Comparison of ENCODE assay signal across 30 cellular contexts in genomic region chr1:167940264-167940663, GRCh38. TPM values are rescaled to one million over a fixed set of nuclear protein-coding genes. Genes with fewer than 3 reads are reported as not detected.
"Had no signal": no experiment of that assay in that cellular context is flagged by ENCODE, and none has a peak within 500 bp of the region (broad histone marks: within the 10 kb centered on the region; RNA-seq: fewer than 3 reads in every experiment).

No MANE protein-coding gene starts in this region.

- H3K27ac Mint-ChIP-seq: natural killer cell; nephron progenitor cell; stimulated activated memory B cell treated with anti-CD40 and anti-IgM and Interleukin-4, amounts not matched to agents 10 μg/mL and 1 μg/mL and 100 μg/mL, for 72 hours; stimulated activated naive CD8-positive, alpha-beta T cell treated with anti-CD3 and anti-CD28 coated beads, Interleukin-15, amount 100 ng/mL, for 72 hours; type B pancreatic cell had no signal

- DNase-seq: naive thymus-derived CD4-positive, alpha-beta T cell; natural killer cell; nephron progenitor cell; nucleus accumbens; pancreas; right cardiac atrium; spleen; stimulated activated CD4-positive, alpha-beta T cell treated with anti-CD3 and anti-CD28 coated beads, Interleukin-12 subunit alpha, Interleukin-12 subunit beta, amount 100 ng/mL, for 4 hours; stimulated activated CD4-positive, alpha-beta T cell treated with anti-CD3 and anti-CD28 coated beads, Interleukin-1b, Interleukin-23, amount 100 ng/mL, for 48 hours; stimulated activated CD4-positive, alpha-beta T cell treated with anti-CD3 and anti-CD28 coated beads, Interleukin-4, amount 100 ng/mL, for 1 hour; stimulated activated CD4-positive, alpha-beta T cell treated with anti-CD3 and anti-CD28 coated beads, Interleukin-4, amount 100 ng/mL, for 4 hours; stimulated activated CD8-positive, alpha-beta memory T cell treated with anti-CD3 and anti-CD28 coated beads, Interleukin-4, amount 100 ng/mL, for 48 hours; stimulated activated naive CD4-positive, alpha-beta T cell; stimulated activated naive CD8-positive, alpha-beta T cell treated with anti-CD3 and anti-CD28 coated beads, Interleukin-15, amount 100 ng/mL, for 72 hours; stimulated activated naive CD8-positive, alpha-beta T cell treated with anti-CD3 and anti-CD28 coated beads, Interleukin-15, Interleukin-2, amounts not matched to agents 100 U/mL and 50 U/mL, for 24 hours; substantia nigra; thyroid gland; upper lobe of right lung; uterus had no signal

- H3K36me3 Mint-ChIP-seq: natural killer cell had no signal

- H3K9me3 ChIP-seq: neutrophil, pancreas, prostate gland, spleen, suprapubic skin, thoracic aorta, thyroid gland, tibial nerve, upper lobe of right lung, uterus had no signal

- H3K4me1 ChIP-seq: prostate gland, uterus had no signal

- H3K9me3 Mint-ChIP-seq: natural killer cell had no signal

- H3K36me3 ChIP-seq: neutrophil, pancreas, prostate gland, thoracic aorta, thyroid gland, upper lobe of right lung, uterus had no signal

- H3K27me3 ChIP-seq: neutrophil, pancreas, spleen, suprapubic skin, thyroid gland, tibial nerve, upper lobe of right lung, uterus had no signal

- H3K4me3 ChIP-seq: pancreas, prostate gland, skin epidermis, smooth muscle cell, spleen, suprapubic skin, thoracic aorta, thyroid gland, tibial nerve, upper lobe of right lung, uterus had no signal

- H3K27ac ChIP-seq: neutrophil, pancreas, prostate gland, skin epidermis, spleen, suprapubic skin, thoracic aorta, thyroid gland, tibial nerve, upper lobe of right lung, uterus had no signal

- ATAC-seq: naive thymus-derived CD4-positive, alpha-beta T cell; natural killer cell; pancreas; right cardiac atrium; sciatic nerve; stimulated activated memory B cell treated with anti-CD40 and anti-IgM and Interleukin-4, amounts not matched to agents 10 μg/mL and 1 μg/mL and 100 μg/mL, for 72 hours; stimulated activated naive CD8-positive, alpha-beta T cell treated with anti-CD3 and anti-CD28 coated beads, Interleukin-15, amount 100 ng/mL, for 72 hours; stimulated activated naive CD8-positive, alpha-beta T cell treated with anti-CD3 and anti-CD28 coated beads, Interleukin-15, Interleukin-2, amounts not matched to agents 100 U/mL and 50 U/mL, for 24 hours; upper lobe of right lung had no signal

- H3K4me2 ChIP-seq: smooth muscle cell had no signal

RNA-seq across cellular contexts. Expression of gene ADCY10, which starts 26.3 kb away (rescaled TPM):
- total RNA-seq: neural crest cell, smooth muscle cell, suprapubic skin, tibial nerve had no signal
- polyA plus RNA-seq: smooth muscle cell had no signal
